Comparison of ENCODE assay signal across 20 cellular contexts in genomic region chr11:131423715-131424114, GRCh38. TPM values are rescaled to one million over a fixed set of nuclear protein-coding genes. Genes with fewer than 3 reads are reported as not detected.
A peak's percentile ranks its signal among the peaks of the same experiment; 100 is the strongest.
DNase-seq lines count a peak whose midpoint lies in the region; ATAC-seq, FAIRE-seq and TF ChIP-seq lines count a peak whose summit lies in the region.
"Had no signal": no experiment of that assay in that cellular context is flagged by ENCODE, and none has a peak within 500 bp of the region (broad histone marks: within the 10 kb centered on the region; RNA-seq: fewer than 3 reads in every experiment).

No MANE protein-coding gene starts in this region.

- H3K27ac Mint-ChIP-seq in activated naive CD4-positive, alpha-beta T cell treated with anti-CD3 and anti-CD28 coated beads for 36 hours, result no peak overlapping the region
- H3K27ac Mint-ChIP-seq: WTC11 had no signal

- H3K9ac ChIP-seq in keratinocyte (ENCODE audit: control insufficient read depth, extremely low read depth, insufficient read depth, low read length), result no peak overlapping the region

- no peak for TF ChIP-seq CTCF in PC-9 (conservative IDR thresholded peaks at IDR 0.05)
- no peak for TF ChIP-seq CTCF in keratinocyte (optimal IDR thresholded peaks at IDR 0.05 in 1 of 3, IDR thresholded peaks at IDR 0.05 in 1 of 3, conservative IDR thresholded peaks at IDR 0.05 in 1 of 3; ENCODE audit: extremely low read depth in 1 of 3, insufficient read depth in 2 of 3, low read length in 3 of 3)

- H3K27me3 ChIP-seq in PC-9 (ENCODE audit: insufficient read depth, low read depth) (no peaks in the 10 kb centered on the region), keratinocyte (ENCODE audit: control insufficient read depth, extremely low read depth, insufficient read depth, low read length) (no peaks in the 10 kb centered on the region)

- H3K4me1 ChIP-seq in PC-9 (replicated peaks; ENCODE audit: insufficient read depth) (no peaks in the 10 kb centered on the region), keratinocyte (ENCODE audit: control insufficient read depth, extremely low read depth, insufficient read depth, low read length) (peaks cover 25% of the 10 kb centered on the region)

- H3K9me3 ChIP-seq in PC-9 (ENCODE audit: insufficient read depth, low read depth) (no peaks in the 10 kb centered on the region), keratinocyte (ENCODE audit: control insufficient read depth, low read depth, low read length) (no peaks in the 10 kb centered on the region)

- H3K9me1 ChIP-seq in keratinocyte (ENCODE audit: control insufficient read depth, extremely low read depth, insufficient read depth, low read length), result no peaks in the 10 kb centered on the region

- H3K4me3 ChIP-seq in PC-9, result no peak overlapping the region
- H3K4me3 ChIP-seq in keratinocyte (ENCODE audit: control insufficient read depth in 2 of 3, extremely low read depth in 1 of 3, insufficient read depth in 2 of 3, low read depth in 1 of 3, low read length in 3 of 3), result peak overlapping the region in 1 of 3 experiments; percentile 1

- DNase-seq in GM04504 (ENCODE audit: low read depth) (peak; percentile 1), PC-9 (peak; percentile 65 to 77), keratinocyte (ENCODE audit: low read depth, low spot score) (peak; percentile 81), stromal cell of bone marrow (ENCODE audit: low read depth) (peak; percentile 0), frontal cortex (ENCODE audit: low spot score in 2 of 2) (no peak)
- no peak for DNase-seq in stimulated activated CD4-positive, alpha-beta T cell treated with anti-CD3 and anti-CD28 coated beads, Interleukin-4, amount 100 ng/mL, for 24 hours
- no peak for DNase-seq in activated naive CD4-positive, alpha-beta T cell treated with anti-CD3 and anti-CD28 coated beads for 36 hours
- DNase-seq: activated effector memory CD4-positive, alpha-beta T cell treated with anti-CD3 and anti-CD28 coated beads, Interleukin-2, amount 50 U/mL, for 16 hours; NCI-H1436 treated with DMSO at 0.1 percent for 48 hours; NCI-H2227 treated with DMSO at 0.1 percent for 48 hours; nucleus accumbens; SHP77; stimulated activated CD4-positive, alpha-beta T cell treated with anti-CD3 and anti-CD28 coated beads, Interleukin-4, amount 100 ng/mL, for 1 hour; T-helper 2 cell had no signal

- peak overlapping the region; percentile 38; the same call in 1 of the 2 replicates for H3K4me2 ChIP-seq in PC-9
- H3K4me2 ChIP-seq in keratinocyte (ENCODE audit: control insufficient read depth, extremely low read depth, insufficient read depth, low read depth, low read length), result peak overlapping the region; percentile 46

- H3K27me3 Mint-ChIP-seq in activated naive CD4-positive, alpha-beta T cell treated with anti-CD3 and anti-CD28 coated beads for 36 hours (ENCODE audit: low read depth), result no peaks in the 10 kb centered on the region

- H3K36me3 ChIP-seq in PC-9 (ENCODE audit: low read depth) (no peaks in the 10 kb centered on the region), keratinocyte (ENCODE audit: control insufficient read depth in 2 of 2, extremely low read depth in 1 of 2, insufficient read depth in 2 of 2, low read length in 2 of 2) (no peaks in the 10 kb centered on the region)

- H3K9me2 ChIP-seq in PC-9 (ENCODE audit: insufficient read depth), result no peaks in the 10 kb centered on the region

- FAIRE-seq in keratinocyte (lab: Jason Lieb, UNC) (peak; percentile 97), frontal cortex (lab: Jason Lieb, UNC) (no peak)
- FAIRE-seq: colon, endothelial cell of umbilical vein had no signal

- no peak overlapping the region for H3K4me3 Mint-ChIP-seq in activated naive CD4-positive, alpha-beta T cell treated with anti-CD3 and anti-CD28 coated beads for 36 hours
- H3K4me3 Mint-ChIP-seq: WTC11 had no signal

- no peaks in the 10 kb centered on the region for H3K4me1 Mint-ChIP-seq in activated naive CD4-positive, alpha-beta T cell treated with anti-CD3 and anti-CD28 coated beads for 36 hours (ENCODE audit: low read depth)

- H3K79me2 ChIP-seq in PC-9 (ENCODE audit: low read depth) (no peaks in the 10 kb centered on the region), keratinocyte (ENCODE audit: control insufficient read depth, insufficient read depth, low read length) (no peaks in the 10 kb centered on the region)

- CTCF ChIA-PET in PC-9 (lab: Charles Lee), result no interaction called here
- CTCF ChIA-PET in activated naive CD4-positive, alpha-beta T cell treated with anti-CD3 and anti-CD28 coated beads for 36 hours (lab: Charles Lee), result no interaction called here

- no TSS peak for BruUV-seq in PC-9 (replicated peaks; lab: Mats Ljungman, UMichigan)

- H3K27ac ChIP-seq in PC-9 (no peak overlapping the region), keratinocyte (ENCODE audit: control insufficient read depth, insufficient read depth, low read length) (no peak overlapping the region)
- H3K27ac ChIP-seq: C4-2B, HL-60 had no signal

- dilution Hi-C loops in keratinocyte (cut with MboI; ENCODE audit: extremely low pct_ligation_motif_present, low sequenced_read_pairs), result no loop called here

- intact Hi-C loops in PC-9 (cut with micrococcal nuclease; ENCODE audit: unreplicated experiment), result loop anchor here (1.0 kb wide), 2 partner anchors 63 to 390 kb away; no protein-coding TSS in a partner anchor
- intact Hi-C loops in activated naive CD4-positive, alpha-beta T cell treated with anti-CD3 and anti-CD28 coated beads for 36 hours (cut with micrococcal nuclease), result no loop called here

- H2AFZ ChIP-seq in PC-9 (no peak overlapping the region), keratinocyte (ENCODE audit: control insufficient read depth, low read length) (no peak overlapping the region)

- H4K20me1 ChIP-seq in PC-9 (ENCODE audit: insufficient read depth) (no peaks in the 10 kb centered on the region), keratinocyte (ENCODE audit: control insufficient read depth, extremely low read depth, insufficient read depth, low read length) (no peaks in the 10 kb centered on the region)

- no peak for ATAC-seq in HG02938 (IDR thresholded peaks at IDR 0.05; ENCODE audit: unreplicated experiment)
- ATAC-seq: WTC11 had no signal

- H3K36me3 Mint-ChIP-seq in activated naive CD4-positive, alpha-beta T cell treated with anti-CD3 and anti-CD28 coated beads for 36 hours (ENCODE audit: low read depth), result no peaks in the 10 kb centered on the region
- H3K36me3 Mint-ChIP-seq: WTC11 had no signal

- no peaks in the 10 kb centered on the region for H3F3A ChIP-seq in PC-9 (ENCODE audit: insufficient read depth, low read depth)

- POLR2A ChIA-PET in PC-9 (lab: Charles Lee; ENCODE audit: unreplicated experiment), result interaction anchor here (1.1 kb wide), 1 partner anchor 62 kb away, joined by 3 read pairs; no protein-coding TSS in a partner anchor

- no peaks in the 10 kb centered on the region for H3K9me3 Mint-ChIP-seq in activated naive CD4-positive, alpha-beta T cell treated with anti-CD3 and anti-CD28 coated beads for 36 hours
- H3K9me3 Mint-ChIP-seq: WTC11 had no signal

RNA-seq across cellular contexts. Expression of gene NTM, which starts 53.3 kb away (rescaled TPM):
- total RNA-seq in PC-9 (2021), result not detected in 2 replicates
- polyA plus RNA-seq in keratinocyte, result 32.9 to 55.5 TPM (median 47.9 TPM) in 3 replicates
- 0.66 TPM for polyA plus RNA-seq in keratinocyte (2011; ENCODE audit: low read depth)
- polyA plus RNA-seq in keratinocyte (2011; cell fraction: cytosol; rRNA removed), result 23.1 and 23.3 TPM in 2 replicates
- 70.3 and 87.8 TPM in 2 replicates for polyA plus RNA-seq in keratinocyte (2011; cell fraction: nucleus; rRNA removed)
- polyA plus RNA-seq in keratinocyte (2012; ENCODE audit: low replicate concordance), result 0.85 and 43.0 TPM in 2 replicates
- 52.1 to 84.5 TPM (median 54.3 TPM) in 3 replicates for polyA minus RNA-seq in keratinocyte
- 35.7 TPM for polyA minus RNA-seq in keratinocyte (2011; cell fraction: cytosol; rRNA and poly(A)+ RNA removed)
- polyA minus RNA-seq in keratinocyte (2011; cell fraction: nucleus; rRNA and poly(A)+ RNA removed), result 51.9 and 94.6 TPM in 2 replicates
- 119 TPM for total RNA-seq in frontal cortex
- total RNA-seq in activated naive CD4-positive, alpha-beta T cell treated with anti-CD3 and anti-CD28 coated beads for 36 hours, result not detected

Comparison
In these comparisons a context has a peak if more than half of its experiments do, and no peak if none do; other contexts are left out.
1. DNase-seq: peak in GM04504 (single experiment), PC-9 (2 of 2), keratinocyte (single experiment) and stromal cell of bone marrow (single experiment); none in stimulated activated CD4-positive, alpha-beta T cell treated with anti-CD3 and anti-CD28 coated beads, Interleukin-4, amount 100 ng/mL, for 24 hours (single experiment), frontal cortex (0 of 2) and activated naive CD4-positive, alpha-beta T cell treated with anti-CD3 and anti-CD28 coated beads for 36 hours (single experiment).
2. RNA of gene NTM, which starts 53.3 kb away (total RNA-seq): 119 TPM in frontal cortex (single experiment); not detected in activated naive CD4-positive, alpha-beta T cell treated with anti-CD3 and anti-CD28 coated beads for 36 hours and not detected in PC-9; every median in the first group is over 100 times any median in the second.